ENCODE assay signal across 8 cellular contexts in genomic region chr17:57902800-57903759, GRCh38. TPM values are rescaled to one million over a fixed set of nuclear protein-coding genes. Genes with fewer than 3 reads are reported as not detected.
DNase-seq lines count a peak whose midpoint lies in the region; ATAC-seq and TF ChIP-seq lines count a peak whose summit lies in the region.

No MANE protein-coding gene starts in this region.

- H3K4me2 ChIP-seq in BLaER1, result peak overlapping the region; percentile 76

- no peak for TF ChIP-seq EP300 in transverse colon (IDR thresholded peaks at IDR 0.05; ENCODE audit: low read depth)

- ATAC-seq in GM19328 (IDR thresholded peaks at IDR 0.05; ENCODE audit: unreplicated experiment) (peak; percentile 41), HG03457 (IDR thresholded peaks at IDR 0.05; ENCODE audit: unreplicated experiment) (peak; percentile 46)

- no peaks in the 10 kb centered on the region for H3K27me3 ChIP-seq in BLaER1
- no peaks in the 10 kb centered on the region for H3K27me3 ChIP-seq in transverse colon

- H3K4me1 ChIP-seq in BLaER1, result peaks cover 98% of the 10 kb centered on the region
- H3K4me1 ChIP-seq in transverse colon, result peaks cover 63 to 82% (median 75%) of the 10 kb centered on the region in 4 donors

- peak; percentile 93 for DNase-seq in NOMO-1 (lab: John Stamatoyannopoulos, UW; ENCODE audit: unreplicated experiment in 2 of 2)
- peak in 54 of 61 donors; percentile 20 to 87 (median 56) for DNase-seq in caudate nucleus (lab: John Stamatoyannopoulos, UW)
- peak; percentile 55 to 89 for DNase-seq in lung microvascular endothelial cell (ENCODE audit: low read depth in 2 of 2)
- DNase-seq in transverse colon, result peak; percentile 80
- DNase-seq in iPS-NIHi7 (ENCODE audit: extremely low spot score), result no peak

- peak; percentile 30 for TF ChIP-seq POLR2A in transverse colon (IDR thresholded peaks at IDR 0.05)

- H4K20me1 ChIP-seq in BLaER1, result no peaks in the 10 kb centered on the region

- H3K27ac ChIP-seq in BLaER1 (peak overlapping the region; percentile 75), caudate nucleus (ENCODE audit: low read depth, low read length) (peak overlapping the region; percentile 49), transverse colon (peak overlapping the region; percentile 92 to 94 (median 93))

- H3K36me3 ChIP-seq in BLaER1 (no peaks in the 10 kb centered on the region), transverse colon (no peaks in the 10 kb centered on the region)

- in situ Hi-C loops in transverse colon (cut with MboI; ENCODE audit: low pct_ligation_motif_present in 1 of 4, low pct_unique_long_range_greater_than_20kb in 1 of 4, low sequenced_read_pairs in 3 of 4), result no loop called here

- peak overlapping the region; percentile 42; the same call in 1 of the 2 replicates for H3K9ac ChIP-seq in BLaER1

- H3K9me3 ChIP-seq in BLaER1 (no peaks in the 10 kb centered on the region), transverse colon (no peaks in the 10 kb centered on the region)

- H3K4me3 ChIP-seq in BLaER1 (no peak overlapping the region), transverse colon (no peak overlapping the region)

- intact Hi-C loops in transverse colon (cut with DNase I; ENCODE audit: low total_unique reads), result no loop called here

- TF ChIP-seq CTCF in transverse colon (IDR thresholded peaks at IDR 0.05), result no peak

- WGBS in transverse colon (ENCODE audit: low coverage in 1 of 2), 2 donors, result 40% methylated on average over 5 of the region's 5 CpGs; no CpG with 5 or more reads in 1 of the 2 donors

RNA-seq across cellular contexts. Expression of gene CUEDC1, which starts 52.1 kb away (rescaled TPM):
- total RNA-seq in lung microvascular endothelial cell, result 3.2 and 4.6 TPM in 2 replicates
- total RNA-seq in transverse colon, result 10 to 100 TPM; 20.2 to 27.3 (median 24.6) TPM

RNA-seq across cellular contexts. Expression of gene MRPS23, which starts 53.2 kb away (rescaled TPM):
- 22.0 and 24.0 TPM in 2 replicates for total RNA-seq in lung microvascular endothelial cell
- total RNA-seq in transverse colon, result 10 to 100 TPM in 1 of 4 donors, 1 to 10 TPM in 2, under 1 TPM in 1; 0.37 to 11.1 (median 6.5) TPM
